In the genomic region with DNA sequence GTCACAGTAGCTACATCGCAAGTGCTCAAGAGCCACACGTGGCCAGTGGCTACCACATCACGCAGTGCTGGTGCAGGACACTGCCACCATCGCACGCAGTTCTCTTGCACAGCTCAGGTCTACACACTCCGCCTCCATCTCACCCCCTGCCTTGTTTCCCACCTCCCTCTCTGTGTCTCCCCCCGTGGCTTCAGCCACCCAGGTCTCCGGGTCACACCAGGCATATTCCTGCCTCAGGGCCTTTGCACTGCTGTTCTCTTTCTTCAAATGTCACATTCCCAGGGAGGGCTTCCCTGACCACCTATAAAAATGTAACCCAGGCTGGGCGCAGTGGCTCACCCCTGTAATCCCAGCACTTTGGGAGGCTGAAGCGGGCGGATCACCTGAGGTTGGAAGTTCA, we compare ENCODE assay signal across 21 cellular contexts. TPM values are rescaled to one million over a fixed set of nuclear protein-coding genes. Genes with fewer than 3 reads are reported as not detected.
DNase-seq lines count a peak whose midpoint lies in the region; ATAC-seq, FAIRE-seq and TF ChIP-seq lines count a peak whose summit lies in the region.
"Had no signal": no experiment of that assay in that cellular context is flagged by ENCODE, and none has a peak within 500 bp of the region (broad histone marks: within the 10 kb centered on the region; RNA-seq: fewer than 3 reads in every experiment).

No MANE protein-coding gene starts in this region.

- no peak for TF ChIP-seq POLR2A in spleen (IDR thresholded peaks at IDR 0.05)

- POLR2A ChIA-PET in WTC11 (lab: Charles Lee) (interaction anchor here (0.9 to 3.1 kb wide), 2 partner anchors 11 to 82 kb away, joined by 5 to 20 read pairs; partner anchors contain the start of gene CCDC8), T-cell (lab: Charles Lee) (no interaction called here)

- CTCF ChIA-PET in WTC11 (lab: Charles Lee), result interaction anchor here (0.7 to 5.6 kb wide), 20 partner anchors 11 to 442 kb away, joined by 3 to 36 read pairs (median 5); partner anchors contain the start of genes CCDC8 and PNMA8B
- CTCF ChIA-PET in T-cell (lab: Charles Lee), result interaction anchor here in 1 of 2 donors (0.8 kb wide), 1 partner anchor 82 kb away, joined by 5 read pairs; no protein-coding TSS in a partner anchor

- no peaks in the 10 kb centered on the region for H3K36me3 ChIP-seq in kidney (ENCODE audit: control insufficient read depth in 1 of 2, insufficient read depth in 2 of 2, low read length in 2 of 2)
- no peaks in the 10 kb centered on the region for H3K36me3 ChIP-seq in spleen
- H3K36me3 ChIP-seq: upper lobe of left lung had no signal

- no peak overlapping the region for H3K4me3 Mint-ChIP-seq in activated naive CD8-positive, alpha-beta T cell
- H3K4me3 Mint-ChIP-seq in activated naive CD8-positive, alpha-beta T cell treated with anti-CD3 and anti-CD28 coated beads, Interleukin-2, amount 50 U/mL, for 24 hours, result no peak overlapping the region
- H3K4me3 Mint-ChIP-seq in WTC11, result no peak overlapping the region
- H3K4me3 Mint-ChIP-seq in T-cell, result peak overlapping the region in 1 of 3 donors; percentile 22
- H3K4me3 Mint-ChIP-seq: activated naive CD4-positive, alpha-beta T cell treated with anti-CD3 and anti-CD28 coated beads for 36 hours; activated T-cell treated with anti-CD3 and anti-CD28 coated beads, Interleukin-2, amount 50 U/mL, for 4 hours had no signal

- H3K9me3 Mint-ChIP-seq in activated naive CD8-positive, alpha-beta T cell (ENCODE audit: low read depth), result no peaks in the 10 kb centered on the region
- no peaks in the 10 kb centered on the region for H3K9me3 Mint-ChIP-seq in activated naive CD8-positive, alpha-beta T cell treated with anti-CD3 and anti-CD28 coated beads, Interleukin-2, amount 50 U/mL, for 24 hours
- H3K9me3 Mint-ChIP-seq in WTC11 (no peaks in the 10 kb centered on the region), T-cell (no peaks in the 10 kb centered on the region)
- H3K9me3 Mint-ChIP-seq: activated naive CD4-positive, alpha-beta T cell treated with anti-CD3 and anti-CD28 coated beads for 36 hours; activated T-cell treated with anti-CD3 and anti-CD28 coated beads, Interleukin-2, amount 50 U/mL, for 4 hours had no signal

- intact Hi-C loops in kidney (cut with DNase I) (loop anchor here (5.0 kb wide), 1 partner anchor 85 kb away; no protein-coding TSS in a partner anchor), spleen (cut with DNase I; ENCODE audit: low total_unique reads) (no loop called here)

- H3K36me3 Mint-ChIP-seq in activated naive CD8-positive, alpha-beta T cell, result no peaks in the 10 kb centered on the region
- H3K36me3 Mint-ChIP-seq in activated naive CD8-positive, alpha-beta T cell treated with anti-CD3 and anti-CD28 coated beads, Interleukin-2, amount 50 U/mL, for 24 hours (ENCODE audit: low read depth), result no peaks in the 10 kb centered on the region
- H3K36me3 Mint-ChIP-seq in WTC11, result no peaks in the 10 kb centered on the region
- H3K36me3 Mint-ChIP-seq in T-cell, result no peaks in the 10 kb centered on the region
- H3K36me3 Mint-ChIP-seq: naive thymus-derived CD4-positive, alpha-beta T cell had no signal

- peak overlapping the region in 1 of 2 donors; percentile 9 for H3K4me3 ChIP-seq in kidney (ENCODE audit: low read length in 2 of 2)
- H3K4me3 ChIP-seq in spleen, result no peak overlapping the region
- H3K4me3 ChIP-seq: skin epidermis had no signal

- no peak for DNase-seq in activated naive CD8-positive, alpha-beta T cell treated with anti-CD3 and anti-CD28 coated beads, Interleukin-2, amount 50 U/mL, for 24 hours
- DNase-seq in WTC11 (ENCODE audit: low spot score) (no peak), kidney (peak; percentile 49), spleen (peak; percentile 46), T-cell (no peak), Kasumi-1 (lab: John Stamatoyannopoulos, UW) (no peak), COLO668 (lab: John Stamatoyannopoulos, UW; ENCODE audit: unreplicated experiment) (no peak)

- H3K9me3 ChIP-seq in kidney (ENCODE audit: control insufficient read depth in 1 of 2, low read length in 2 of 2) (no peaks in the 10 kb centered on the region), spleen (no peaks in the 10 kb centered on the region)
- H3K9me3 ChIP-seq: upper lobe of left lung had no signal

- no peak overlapping the region for H3K27ac ChIP-seq in kidney (ENCODE audit: low read depth in 2 of 2, low read length in 2 of 2)
- H3K27ac ChIP-seq in spleen, result no peak overlapping the region
- H3K27ac ChIP-seq: skin epidermis, upper lobe of left lung had no signal

- ATAC-seq in activated naive CD8-positive, alpha-beta T cell treated with anti-CD3 and anti-CD28 coated beads, Interleukin-2, amount 50 U/mL, for 24 hours, result no peak
- ATAC-seq in WTC11 (no peak), T-cell (replicated peaks in 1 of 4) (no peak)

- 87 to 91% (median 90%) methylated on average over 11 of the region's 11 CpGs for WGBS in spleen, 5 donors

- peaks cover 0 to 12% of the 10 kb centered on the region in 2 donors for H3K4me1 ChIP-seq in kidney (ENCODE audit: control insufficient read depth in 1 of 2, insufficient read depth in 1 of 2, low read depth in 1 of 2, low read length in 2 of 2)
- H3K4me1 ChIP-seq in spleen, result peaks cover 6 to 30% (median 20%) of the 10 kb centered on the region in 6 donors

- TF ChIP-seq CTCF in WTC11 (IDR thresholded peaks at IDR 0.05) (no peak), kidney (IDR thresholded peaks at IDR 0.05; ENCODE audit: borderline replicate concordance, extremely low read depth, insufficient read depth) (no peak), spleen (IDR thresholded peaks at IDR 0.05 in 8 of 11, conservative IDR thresholded peaks at IDR 0.05 in 3 of 11) (no peak)

- FAIRE-seq in kidney (lab: Jason Lieb, UNC), result no peak
- FAIRE-seq: GM19239 had no signal

- peaks cover 0 to 98% (median 40%) of the 10 kb centered on the region in 7 donors for H3K27me3 ChIP-seq in spleen (replicated peaks in 1 of 7)

- peak overlapping the region; percentile 64 for H3K27ac Mint-ChIP-seq in activated naive CD8-positive, alpha-beta T cell
- no peak overlapping the region for H3K27ac Mint-ChIP-seq in activated naive CD8-positive, alpha-beta T cell treated with anti-CD3 and anti-CD28 coated beads, Interleukin-2, amount 50 U/mL, for 24 hours
- H3K27ac Mint-ChIP-seq in WTC11 (no peak overlapping the region), T-cell (no peak overlapping the region)
- H3K27ac Mint-ChIP-seq: activated naive CD4-positive, alpha-beta T cell treated with anti-CD3 and anti-CD28 coated beads for 36 hours had no signal

- H3K27me3 Mint-ChIP-seq in activated naive CD8-positive, alpha-beta T cell, result peaks cover 27% of the 10 kb centered on the region
- H3K27me3 Mint-ChIP-seq in activated naive CD8-positive, alpha-beta T cell treated with anti-CD3 and anti-CD28 coated beads, Interleukin-2, amount 50 U/mL, for 24 hours, result peaks cover 64% of the 10 kb centered on the region
- H3K27me3 Mint-ChIP-seq in WTC11 (ENCODE audit: low read depth), result peaks cover 40% of the 10 kb centered on the region
- peaks cover 37 to 68% of the 10 kb centered on the region in 2 donors for H3K27me3 Mint-ChIP-seq in T-cell

- H3K9ac ChIP-seq in kidney (ENCODE audit: low read length in 2 of 2), result no peak overlapping the region

- H3K4me1 Mint-ChIP-seq in activated naive CD8-positive, alpha-beta T cell (ENCODE audit: low read depth), result peaks cover 14% of the 10 kb centered on the region
- H3K4me1 Mint-ChIP-seq in activated naive CD8-positive, alpha-beta T cell treated with anti-CD3 and anti-CD28 coated beads, Interleukin-2, amount 50 U/mL, for 24 hours, result peaks cover 14% of the 10 kb centered on the region
- H3K4me1 Mint-ChIP-seq in WTC11, result peaks cover 45% of the 10 kb centered on the region
- peaks cover 13 to 19% (median 15%) of the 10 kb centered on the region in 3 donors for H3K4me1 Mint-ChIP-seq in T-cell

TF ChIP-seq in WTC11, 78 proteins besides CTCF, POLR2A, EP300 and RAD21:
- TF ChIP-seq GTF2I (CRISPR knock-in tag; conservative IDR thresholded peaks at IDR 0.05), result 0 out of 2 replicates have a peak, but pooled peaks have one; percentile 68
- TF ChIP-seq NR2C2 (CRISPR knock-in tag; IDR thresholded peaks at IDR 0.05), result no peak

RNA-seq across cellular contexts. Expression of gene CCDC8, which starts 10.6 kb away (rescaled TPM):
- total RNA-seq in WTC11 (2021) (25.2 to 27.2 TPM (median 25.7 TPM) in 3 replicates), kidney (18.9 TPM), spleen (1 to 10 TPM; 1.7 to 4.4 (median 2.6) TPM), T-cell (under 1 TPM in 3 of 5 donors, not detected in 2; 0.12 to 0.19 (median 0.13) TPM)
- polyA plus RNA-seq in kidney (ENCODE audit: insufficient read depth, low read depth, low replicate concordance) (21.0 TPM), spleen (1 to 10 TPM in 2 of 3 donors, under 1 TPM in 1; 0.46 to 1.2 (median 1.1) TPM)
- total RNA-seq: activated naive CD4-positive, alpha-beta T cell treated with anti-CD3 and anti-CD28 coated beads for 36 hours; M059J; naive thymus-derived CD4-positive, alpha-beta T cell; SK-MEL-5; T-helper 2 cell treated with Interferon-gamma antibody and Interleukin-4, amounts not matched to agents 100 ng/mL and 5 ng/mL, for 36 hours had no signal
- polyA plus RNA-seq: naive thymus-derived CD4-positive, alpha-beta T cell had no signal

RNA-seq across cellular contexts. Expression of gene PNMA8C, which starts 26.0 kb away (rescaled TPM):
- total RNA-seq in WTC11 (2021), result 1.2 to 2.0 TPM (median 2.0 TPM) in 3 replicates
- total RNA-seq in kidney, result 0.09 TPM
- 0.09 TPM for polyA plus RNA-seq in kidney (ENCODE audit: insufficient read depth, low read depth, low replicate concordance)
- not detected for total RNA-seq in spleen
- under 1 TPM in 1 of 3 donors, not detected in 2; 0.03 TPM for polyA plus RNA-seq in spleen
- not detected for total RNA-seq in T-cell
- total RNA-seq: activated naive CD4-positive, alpha-beta T cell treated with anti-CD3 and anti-CD28 coated beads for 36 hours; activated T-cell treated with anti-CD3 and anti-CD28 coated beads, Interleukin-2, amount 50 U/mL, for 4 hours; dermis blood vessel endothelial cell; left lobe of liver; M059J; naive thymus-derived CD4-positive, alpha-beta T cell; RPMI7951; SK-MEL-5; T-helper 2 cell treated with Interferon-gamma antibody and Interleukin-4, amounts not matched to agents 100 ng/mL and 5 ng/mL, for 36 hours had no signal
- polyA plus RNA-seq: BJ; naive thymus-derived CD4-positive, alpha-beta T cell had no signal

RNA-seq across cellular contexts. Expression of gene PPP5C, which starts 55.8 kb away (rescaled TPM):
- total RNA-seq in WTC11 (2021) (98.9 to 107 TPM (median 103 TPM) in 3 replicates), kidney (63.7 TPM), spleen (10 to 100 TPM; 61.1 to 87.3 (median 74.2) TPM), T-cell (10 to 100 TPM; 40.3 to 59.7 (median 42.8) TPM)
- polyA plus RNA-seq in kidney (ENCODE audit: insufficient read depth, low read depth, low replicate concordance) (54.3 TPM), spleen (10 to 100 TPM; 26.5 to 67.5 (median 29.8) TPM)

Comparison
In these comparisons a context has a peak if more than half of its experiments do, and no peak if none do; other contexts are left out.
1. DNase-seq: peak in kidney (single experiment) and spleen (single experiment); none in activated naive CD8-positive, alpha-beta T cell treated with anti-CD3 and anti-CD28 coated beads, Interleukin-2, amount 50 U/mL, for 24 hours (single experiment), WTC11 (single experiment), T-cell (0 of 34), Kasumi-1 (0 of 2) and COLO668 (single experiment).